Comparison of ENCODE assay signal across 18 cellular contexts in genomic region chr2:6580982-6581381, GRCh38.
DNase-seq lines count a peak whose midpoint lies in the region; ATAC-seq and TF ChIP-seq lines count a peak whose summit lies in the region.
"Had no signal": no experiment of that assay in that cellular context is flagged by ENCODE, and none has a peak within 500 bp of the region (broad histone marks: within the 10 kb centered on the region; RNA-seq: fewer than 3 reads in every experiment).

No MANE protein-coding gene starts in this region.

- no peaks in the 10 kb centered on the region for H3K9me3 Mint-ChIP-seq in activated naive CD8-positive, alpha-beta T cell treated with anti-CD3 and anti-CD28 coated beads, Interleukin-2, amount 50 U/mL, for 24 hours
- H3K9me3 Mint-ChIP-seq in activated naive CD8-positive, alpha-beta T cell treated with anti-CD3 and anti-CD28 coated beads for 36 hours: no peaks in the 10 kb centered on the region
- H3K9me3 Mint-ChIP-seq: activated CD4-positive, alpha-beta memory T cell treated with anti-CD3 and anti-CD28 coated beads, Interleukin-2, amount 10 ng/mL, durations not matched to agents 7 days and 5 days; activated T-helper 1 cell treated with anti-CD3 and anti-CD28 coated beads, Interleukin-12 subunit alpha, Interleukin-12 subunit beta, Interleukin-2, Interleukin-4 antibody, amounts not matched to agents 30 ng/mL and 10 ng/mL and 1 ng/mL, durations not matched to agents 14 hours and 24 hours and 36 hours had no signal

- POLR2A ChIA-PET in PC-3 (lab: Charles Lee; ENCODE audit: unreplicated experiment): no interaction called here

- no peaks in the 10 kb centered on the region for H4K20me1 ChIP-seq in PC-3 (ENCODE audit: low read length)

- H3K36me3 ChIP-seq in PC-3 (ENCODE audit: low read depth, low read length): no peaks in the 10 kb centered on the region
- H3K36me3 ChIP-seq: esophagus squamous epithelium, thoracic aorta had no signal

- no peak for DNase-seq in activated naive CD8-positive, alpha-beta T cell treated with anti-CD3 and anti-CD28 coated beads, Interleukin-2, amount 50 U/mL, for 24 hours
- no peak for DNase-seq in activated naive CD8-positive, alpha-beta T cell treated with anti-CD3 and anti-CD28 coated beads for 36 hours
- DNase-seq in PC-3: peak; percentile 25
- DNase-seq in epithelial cell of prostate (ENCODE audit: low read depth, low spot score): peak; percentile 14
- DNase-seq in stromal cell of bone marrow (ENCODE audit: low read depth): peak; percentile 15
- DNase-seq in NCI-H1417 treated with DMSO at 0.1 percent for 48 hours (lab: John Stamatoyannopoulos, UW): no peak
- DNase-seq: activated CD4-positive, alpha-beta memory T cell treated with anti-CD3 and anti-CD28 coated beads, Interleukin-2, amount 10 ng/mL, durations not matched to agents 7 days and 5 days; amygdala; Calu3; esophagus squamous epithelium; GOT3; left ventricle myocardium superior; natural killer cell; NCI-H1105 treated with DMSO at 0.1 percent for 48 hours had no signal

- no peaks in the 10 kb centered on the region for H3K9me3 ChIP-seq in PC-3 (ENCODE audit: low read length)
- H3K9me3 ChIP-seq: esophagus squamous epithelium, thoracic aorta had no signal

- H3K4me1 Mint-ChIP-seq in activated naive CD8-positive, alpha-beta T cell treated with anti-CD3 and anti-CD28 coated beads, Interleukin-2, amount 50 U/mL, for 24 hours: no peaks in the 10 kb centered on the region
- no peaks in the 10 kb centered on the region for H3K4me1 Mint-ChIP-seq in activated naive CD8-positive, alpha-beta T cell treated with anti-CD3 and anti-CD28 coated beads for 36 hours
- H3K4me1 Mint-ChIP-seq: activated CD4-positive, alpha-beta memory T cell treated with anti-CD3 and anti-CD28 coated beads, Interleukin-2, amount 10 ng/mL, durations not matched to agents 7 days and 5 days; natural killer cell had no signal

- no peaks in the 10 kb centered on the region for H3K36me3 Mint-ChIP-seq in activated naive CD8-positive, alpha-beta T cell treated with anti-CD3 and anti-CD28 coated beads, Interleukin-2, amount 50 U/mL, for 24 hours (ENCODE audit: low read depth)
- H3K36me3 Mint-ChIP-seq in activated naive CD8-positive, alpha-beta T cell treated with anti-CD3 and anti-CD28 coated beads for 36 hours: no peaks in the 10 kb centered on the region
- H3K36me3 Mint-ChIP-seq: natural killer cell had no signal

- no peak overlapping the region for H3K4me2 ChIP-seq in PC-3 (ENCODE audit: low read length)

- H3K27ac ChIP-seq in PC-3 (ENCODE audit: low read length): no peak overlapping the region
- no peak overlapping the region for H3K27ac ChIP-seq in epithelial cell of prostate
- H3K27ac ChIP-seq: esophagus squamous epithelium, thoracic aorta had no signal

- no peak overlapping the region for H3K4me3 ChIP-seq in PC-3 (ENCODE audit: low read length)
- H3K4me3 ChIP-seq: esophagus squamous epithelium, thoracic aorta had no signal

- no peaks in the 10 kb centered on the region for H3K27me3 ChIP-seq in PC-3 (ENCODE audit: low read length)
- H3K27me3 ChIP-seq: esophagus squamous epithelium had no signal

- no peaks in the 10 kb centered on the region for H3K9me2 ChIP-seq in PC-3 (replicated peaks; ENCODE audit: low read length)

- peaks cover 2% of the 10 kb centered on the region for H3K27me3 Mint-ChIP-seq in activated naive CD8-positive, alpha-beta T cell treated with anti-CD3 and anti-CD28 coated beads, Interleukin-2, amount 50 U/mL, for 24 hours
- H3K27me3 Mint-ChIP-seq in activated naive CD8-positive, alpha-beta T cell treated with anti-CD3 and anti-CD28 coated beads for 36 hours: no peaks in the 10 kb centered on the region
- H3K27me3 Mint-ChIP-seq: activated CD4-positive, alpha-beta memory T cell treated with anti-CD3 and anti-CD28 coated beads, Interleukin-2, amount 10 ng/mL, durations not matched to agents 7 days and 5 days had no signal

- no peak overlapping the region for H2AFZ ChIP-seq in PC-3 (ENCODE audit: low read length)

- H3K9ac ChIP-seq in PC-3 (ENCODE audit: low read length): no peak overlapping the region

- no peak overlapping the region for H3K4me3 Mint-ChIP-seq in activated naive CD8-positive, alpha-beta T cell treated with anti-CD3 and anti-CD28 coated beads, Interleukin-2, amount 50 U/mL, for 24 hours
- H3K4me3 Mint-ChIP-seq in activated naive CD8-positive, alpha-beta T cell treated with anti-CD3 and anti-CD28 coated beads for 36 hours: no peak overlapping the region
- H3K4me3 Mint-ChIP-seq: activated CD4-positive, alpha-beta memory T cell treated with anti-CD3 and anti-CD28 coated beads, Interleukin-2, amount 10 ng/mL, durations not matched to agents 7 days and 5 days; activated T-helper 1 cell treated with anti-CD3 and anti-CD28 coated beads, Interleukin-12 subunit alpha, Interleukin-12 subunit beta, Interleukin-2, Interleukin-4 antibody, amounts not matched to agents 30 ng/mL and 10 ng/mL and 1 ng/mL, durations not matched to agents 14 hours and 24 hours and 36 hours; natural killer cell had no signal

- peak; percentile 36 for ATAC-seq in activated naive CD8-positive, alpha-beta T cell treated with anti-CD3 and anti-CD28 coated beads, Interleukin-2, amount 50 U/mL, for 24 hours
- no peak for ATAC-seq in PC-3
- no peak for ATAC-seq in GM21367 (IDR thresholded peaks at IDR 0.05; ENCODE audit: unreplicated experiment)
- ATAC-seq in activated CD4-positive, CD25-positive, alpha-beta regulatory T cell treated with anti-CD3 and anti-CD28 coated beads, Interleukin-2, amount 50 U/mL, for 24 hours: no peak
- ATAC-seq: left ventricle myocardium superior, natural killer cell had no signal

- no TSS peak for BruUV-seq in PC-3 (replicated peaks; lab: Mats Ljungman, UMichigan)

- no peak overlapping the region for H3K27ac Mint-ChIP-seq in activated naive CD8-positive, alpha-beta T cell treated with anti-CD3 and anti-CD28 coated beads, Interleukin-2, amount 50 U/mL, for 24 hours
- no peak overlapping the region for H3K27ac Mint-ChIP-seq in activated naive CD8-positive, alpha-beta T cell treated with anti-CD3 and anti-CD28 coated beads for 36 hours
- H3K27ac Mint-ChIP-seq: activated CD4-positive, alpha-beta memory T cell treated with anti-CD3 and anti-CD28 coated beads, Interleukin-2, amount 10 ng/mL, durations not matched to agents 7 days and 5 days; activated T-helper 1 cell treated with anti-CD3 and anti-CD28 coated beads, Interleukin-12 subunit alpha, Interleukin-12 subunit beta, Interleukin-2, Interleukin-4 antibody, amounts not matched to agents 30 ng/mL and 10 ng/mL and 1 ng/mL, durations not matched to agents 14 hours and 24 hours and 36 hours; natural killer cell had no signal

- CTCF ChIA-PET in PC-3 (lab: Charles Lee): no interaction called here

- H3F3A ChIP-seq in PC-3 (ENCODE audit: low read length, unreplicated experiment): no peaks in the 10 kb centered on the region

- H3K79me2 ChIP-seq in PC-3 (ENCODE audit: low read length): no peaks in the 10 kb centered on the region

- H3K4me1 ChIP-seq in PC-3 (ENCODE audit: insufficient read depth, low read length): no peaks in the 10 kb centered on the region
- H3K4me1 ChIP-seq: esophagus squamous epithelium had no signal

- no peak for TF ChIP-seq CTCF in PC-3 (conservative IDR thresholded peaks at IDR 0.05; ENCODE audit: low read depth, low read length)

- intact Hi-C loops in PC-3 (cut with micrococcal nuclease): no loop called here

Comparison
In these comparisons a context has a peak if more than half of its experiments do, and no peak if none do; other contexts are left out.
1. DNase-seq: peak in PC-3 (single experiment), epithelial cell of prostate (single experiment) and stromal cell of bone marrow (single experiment); none in activated naive CD8-positive, alpha-beta T cell treated with anti-CD3 and anti-CD28 coated beads, Interleukin-2, amount 50 U/mL, for 24 hours (single experiment), activated naive CD8-positive, alpha-beta T cell treated with anti-CD3 and anti-CD28 coated beads for 36 hours (single experiment) and NCI-H1417 treated with DMSO at 0.1 percent for 48 hours (single experiment).